ENCODE assay signal across 16 cellular contexts in the genomic region with DNA sequence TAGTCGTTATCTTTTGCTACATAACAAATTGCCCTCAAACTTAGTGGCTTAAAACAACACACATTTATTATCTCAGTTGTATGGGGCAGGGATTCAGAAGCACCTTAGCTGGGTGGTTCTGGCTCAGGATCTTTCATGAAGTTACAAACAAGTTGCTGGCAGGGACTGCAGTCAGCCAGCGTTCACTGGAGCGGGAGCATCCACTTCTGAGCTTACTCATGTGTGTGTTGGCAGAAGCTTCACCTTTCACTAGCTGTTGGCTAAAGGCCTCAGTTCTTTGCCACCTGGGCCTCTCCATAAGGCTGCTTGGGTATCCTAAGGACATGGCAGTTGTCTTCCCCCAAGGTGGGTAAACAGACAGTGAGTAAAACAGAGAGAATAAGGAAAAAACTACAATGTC.
DNase-seq lines count a peak whose midpoint lies in the region; ATAC-seq and TF ChIP-seq lines count a peak whose summit lies in the region.
"Had no signal": no experiment of that assay in that cellular context is flagged by ENCODE, and none has a peak within 500 bp of the region (broad histone marks: within the 10 kb centered on the region; RNA-seq: fewer than 3 reads in every experiment).

No MANE protein-coding gene starts in this region.

- 40 to 54% methylated on average over 3 of the region's 3 CpGs for WGBS in testis, 2 donors
- WGBS in upper lobe of left lung, 2 donors, result 71 to 75% methylated on average over 3 of the region's 3 CpGs

- DNase-seq in SHP77 (lab: John Stamatoyannopoulos, UW), result peak; percentile 8 to 16
- no peak for DNase-seq in SHP77 treated with DMSO at 0.1 percent for 48 hours (lab: John Stamatoyannopoulos, UW)
- peak; percentile 59 for DNase-seq in NCI-H446 treated with DMSO at 0.1 percent for 48 hours (lab: John Stamatoyannopoulos, UW)
- peak; percentile 2 for DNase-seq in astrocyte of the spinal cord (ENCODE audit: low read depth, low spot score)
- DNase-seq in testis, result peak; percentile 19
- no peak for DNase-seq in left lung
- DNase-seq in upper lobe of left lung, result no peak
- DNase-seq in epidermal melanocyte (ENCODE audit: insufficient read length, low spot score), result no peak
- DNase-seq: DMS79 treated with DMSO at 0.1 percent for 48 hours, GDM1, Karpas-422, NCI-H1436 treated with DMSO at 0.1 percent for 48 hours, NCI-H524 had no signal

- no peaks in the 10 kb centered on the region for H3K36me3 ChIP-seq in testis (ENCODE audit: low read depth, missing control alignments)
- no peaks in the 10 kb centered on the region for H3K36me3 ChIP-seq in left lung
- H3K36me3 ChIP-seq in upper lobe of left lung, result no peaks in the 10 kb centered on the region

- TF ChIP-seq POLR2A in testis (IDR thresholded peaks at IDR 0.05) (no peak), upper lobe of left lung (IDR thresholded peaks at IDR 0.05) (no peak)

- intact Hi-C loops in testis (cut with DNase I; ENCODE audit: low total_unique reads) (no loop called here), left lung (cut with DNase I) (no loop called here)

- H3K27ac ChIP-seq in testis, result no peak overlapping the region
- no peak overlapping the region for H3K27ac ChIP-seq in left lung
- no peak overlapping the region for H3K27ac ChIP-seq in upper lobe of left lung
- H3K27ac ChIP-seq: C4-2B had no signal

- H3K27me3 ChIP-seq in testis (no peaks in the 10 kb centered on the region), left lung (no peaks in the 10 kb centered on the region), upper lobe of left lung (no peaks in the 10 kb centered on the region)

- no peaks in the 10 kb centered on the region for H3K9me3 ChIP-seq in testis
- no peaks in the 10 kb centered on the region for H3K9me3 ChIP-seq in left lung
- no peaks in the 10 kb centered on the region for H3K9me3 ChIP-seq in upper lobe of left lung

- in situ Hi-C loops in astrocyte of the spinal cord (cut with HindIII; ENCODE audit: low sequenced_read_pairs), result no loop called here

- no peak for TF ChIP-seq EP300 in upper lobe of left lung (IDR thresholded peaks at IDR 0.05)

- no peaks in the 10 kb centered on the region for H3K4me1 ChIP-seq in testis
- H3K4me1 ChIP-seq in left lung, result peaks cover 0 to 4% of the 10 kb centered on the region in 2 donors
- no peaks in the 10 kb centered on the region for H3K4me1 ChIP-seq in upper lobe of left lung

- no peak for TF ChIP-seq CTCF in astrocyte of the spinal cord (IDR thresholded peaks at IDR 0.05; ENCODE audit: low read depth, low read length)
- no peak for TF ChIP-seq CTCF in testis (IDR thresholded peaks at IDR 0.05)
- TF ChIP-seq CTCF in left lung (IDR thresholded peaks at IDR 0.05), result no peak
- TF ChIP-seq CTCF in upper lobe of left lung (IDR thresholded peaks at IDR 0.05), result no peak

- H3K4me3 ChIP-seq in astrocyte of the spinal cord (ENCODE audit: low read depth, low read length) (no peak overlapping the region), testis (no peak overlapping the region), left lung (no peak overlapping the region), upper lobe of left lung (no peak overlapping the region)

- ATAC-seq in left lung (no peak), upper lobe of left lung (ENCODE audit: low FRiP score in 2 of 2) (no peak)
- ATAC-seq: HCT116, SK-N-SH treated with all-trans-retinoic acid at 6 μM for 48 hours had no signal

Comparison
In these comparisons a context has a peak if more than half of its experiments do, and no peak if none do; other contexts are left out.
1. DNase-seq: peak in SHP77 (2 of 2), NCI-H446 treated with DMSO at 0.1 percent for 48 hours (single experiment), astrocyte of the spinal cord (single experiment) and testis (single experiment); none in SHP77 treated with DMSO at 0.1 percent for 48 hours (single experiment), left lung (0 of 2), upper lobe of left lung (0 of 2) and epidermal melanocyte (single experiment).